27 cellular contexts compared by ENCODE assay signal in genomic region chr16:27498916-27499658, GRCh38. TPM values are rescaled to one million over a fixed set of nuclear protein-coding genes. Genes with fewer than 3 reads are reported as not detected.
DNase-seq lines count a peak whose midpoint lies in the region; ATAC-seq and TF ChIP-seq lines count a peak whose summit lies in the region.
"Had no signal": no experiment of that assay in that cellular context is flagged by ENCODE, and none has a peak within 500 bp of the region (broad histone marks: within the 10 kb centered on the region; RNA-seq: fewer than 3 reads in every experiment).

No MANE protein-coding gene starts in this region.

- H3K9me3 Mint-ChIP-seq in activated naive CD4-positive, alpha-beta T cell treated with anti-CD3 and anti-CD28 coated beads, Interleukin-2, amount 50 U/mL, for 72 hours, result no peaks in the 10 kb centered on the region
- H3K9me3 Mint-ChIP-seq in activated naive CD4-positive, alpha-beta T cell treated with anti-CD3 and anti-CD28 coated beads for 36 hours, result no peaks in the 10 kb centered on the region
- H3K9me3 Mint-ChIP-seq: activated naive CD8-positive, alpha-beta T cell treated with anti-CD3 and anti-CD28 coated beads, Interleukin-2, amount 10 ng/mL, durations not matched to agents 7 days and 5 days; activated T-helper 17 cell treated with anti-CD3 and anti-CD28 coated beads, Interleukin-2, amount 50 U/mL, for 72 hours; IgD-negative memory B cell; mesothelial cell of epicardium; naive thymus-derived CD8-positive, alpha-beta T cell had no signal

- H3K27me3 ChIP-seq in thyroid gland, result no peaks in the 10 kb centered on the region
- H3K27me3 ChIP-seq: MG63, pancreas, upper lobe of left lung had no signal

- intact Hi-C loops in activated naive CD4-positive, alpha-beta T cell treated with anti-CD3 and anti-CD28 coated beads for 36 hours (cut with micrococcal nuclease), result no loop called here
- intact Hi-C loops in thyroid gland (cut with DNase I), result no loop called here

- DNase-seq in activated naive CD4-positive, alpha-beta T cell treated with anti-CD3 and anti-CD28 coated beads, Interleukin-2, amount 50 U/mL, for 72 hours (ENCODE audit: low spot score in 2 of 2), result no peak
- no peak for DNase-seq in activated naive CD4-positive, alpha-beta T cell treated with anti-CD3 and anti-CD28 coated beads for 36 hours
- peak; percentile 17 for DNase-seq in cerebellar cortex (ENCODE audit: low spot score)
- peak; percentile 16 for DNase-seq in left kidney (ENCODE audit: low read depth, low spot score)
- DNase-seq in thyroid gland, result peak; percentile 91 to 95
- DNase-seq in HEK293T (ENCODE audit: extremely low spot score), result no peak
- no peak for DNase-seq in EL
- DNase-seq: activated CD4-positive, alpha-beta T cell treated with anti-CD3 and anti-CD28 coated beads, Interleukin-2, amount 50 U/mL, for 1 hour; activated CD8-positive, alpha-beta memory T cell treated with anti-CD3 and anti-CD28 coated beads, Interleukin-2, amount 50 U/mL, for 48 hours; activated naive CD8-positive, alpha-beta T cell treated with anti-CD3 and anti-CD28 coated beads, Interleukin-2, amount 10 ng/mL, durations not matched to agents 7 days and 5 days; DND-41; effector CD8-positive, alpha-beta T cell; foreskin fibroblast; GM23248; MG63; naive thymus-derived CD8-positive, alpha-beta T cell; NCI-H146; NCI-H69; pancreas; upper lobe of left lung had no signal

- H3K4me3 ChIP-seq in thyroid gland (replicated peaks in 1 of 3), result no peak overlapping the region
- H3K4me3 ChIP-seq: GM12878, GM23248, MG63, pancreas, upper lobe of left lung had no signal

- TF ChIP-seq POLR2A in thyroid gland (IDR thresholded peaks at IDR 0.05), result peak in 1 of 2 donors; percentile 27

- CTCF ChIA-PET in activated naive CD4-positive, alpha-beta T cell treated with anti-CD3 and anti-CD28 coated beads for 36 hours (lab: Charles Lee), result no interaction called here
- CTCF ChIA-PET in HEK293T (lab: Yijun Ruan, JAX), result no interaction called here

- H3K4me1 ChIP-seq in thyroid gland, result peaks cover 27 to 35% of the 10 kb centered on the region in 2 donors
- H3K4me1 ChIP-seq: pancreas, upper lobe of left lung had no signal

- POLR2A ChIA-PET in HEK293T (lab: Yijun Ruan, JAX), result no interaction called here

- peak in 2 of 6 experiments; percentile 28 to 29 for TF ChIP-seq CTCF in thyroid gland (IDR thresholded peaks at IDR 0.05)

- no peaks in the 10 kb centered on the region for H3K27me3 Mint-ChIP-seq in activated naive CD4-positive, alpha-beta T cell treated with anti-CD3 and anti-CD28 coated beads for 36 hours (ENCODE audit: low read depth)
- H3K27me3 Mint-ChIP-seq: activated naive CD8-positive, alpha-beta T cell treated with anti-CD3 and anti-CD28 coated beads, Interleukin-2, amount 10 ng/mL, durations not matched to agents 7 days and 5 days; activated T-helper 17 cell treated with anti-CD3 and anti-CD28 coated beads, Interleukin-2, amount 50 U/mL, for 72 hours; B cell; IgD-negative memory B cell; naive thymus-derived CD8-positive, alpha-beta T cell had no signal

- no peaks in the 10 kb centered on the region for H3K4me1 Mint-ChIP-seq in activated naive CD4-positive, alpha-beta T cell treated with anti-CD3 and anti-CD28 coated beads for 36 hours (ENCODE audit: low read depth)
- H3K4me1 Mint-ChIP-seq: activated naive CD8-positive, alpha-beta T cell treated with anti-CD3 and anti-CD28 coated beads, Interleukin-2, amount 10 ng/mL, durations not matched to agents 7 days and 5 days; activated T-helper 17 cell treated with anti-CD3 and anti-CD28 coated beads, Interleukin-2, amount 50 U/mL, for 72 hours; B cell; IgD-negative memory B cell; mesothelial cell of epicardium; naive thymus-derived CD8-positive, alpha-beta T cell had no signal

- ATAC-seq in activated naive CD4-positive, alpha-beta T cell treated with anti-CD3 and anti-CD28 coated beads, Interleukin-2, amount 50 U/mL, for 72 hours, result no peak
- ATAC-seq in HG03139 (IDR thresholded peaks at IDR 0.05; ENCODE audit: unreplicated experiment), result no peak
- ATAC-seq: activated T-helper 17 cell treated with anti-CD3 and anti-CD28 coated beads, Interleukin-2, amount 50 U/mL, for 72 hours; GM12878; naive thymus-derived CD8-positive, alpha-beta T cell had no signal

- H3K27ac Mint-ChIP-seq in activated naive CD4-positive, alpha-beta T cell treated with anti-CD3 and anti-CD28 coated beads, Interleukin-2, amount 50 U/mL, for 72 hours, result peak overlapping the region; percentile 10 to 26
- H3K27ac Mint-ChIP-seq in activated naive CD4-positive, alpha-beta T cell treated with anti-CD3 and anti-CD28 coated beads for 36 hours, result no peak overlapping the region
- H3K27ac Mint-ChIP-seq: activated naive CD8-positive, alpha-beta T cell treated with anti-CD3 and anti-CD28 coated beads, Interleukin-2, amount 10 ng/mL, durations not matched to agents 7 days and 5 days; activated T-helper 17 cell treated with anti-CD3 and anti-CD28 coated beads, Interleukin-2, amount 50 U/mL, for 72 hours; B cell; mesothelial cell of epicardium had no signal

- peaks cover 11 to 31% of the 10 kb centered on the region in 2 donors for H3K36me3 Mint-ChIP-seq in activated naive CD4-positive, alpha-beta T cell treated with anti-CD3 and anti-CD28 coated beads, Interleukin-2, amount 50 U/mL, for 72 hours
- peaks cover 27% of the 10 kb centered on the region for H3K36me3 Mint-ChIP-seq in activated naive CD4-positive, alpha-beta T cell treated with anti-CD3 and anti-CD28 coated beads for 36 hours (ENCODE audit: low read depth)

- H3K27ac ChIP-seq in thyroid gland, result peak overlapping the region; percentile 79 to 89 (median 84)
- H3K27ac ChIP-seq: GM23248, pancreas, upper lobe of left lung, VCaP had no signal

- 47 to 57% methylated on average over 14 of the region's 14 CpGs for WGBS in thyroid gland, 2 donors

- H3K4me3 Mint-ChIP-seq in activated naive CD4-positive, alpha-beta T cell treated with anti-CD3 and anti-CD28 coated beads for 36 hours, result no peak overlapping the region
- H3K4me3 Mint-ChIP-seq: activated naive CD8-positive, alpha-beta T cell treated with anti-CD3 and anti-CD28 coated beads, Interleukin-2, amount 10 ng/mL, durations not matched to agents 7 days and 5 days; activated T-helper 17 cell treated with anti-CD3 and anti-CD28 coated beads, Interleukin-2, amount 50 U/mL, for 72 hours; B cell; IgD-negative memory B cell; mesothelial cell of epicardium; naive thymus-derived CD8-positive, alpha-beta T cell had no signal

- no peaks in the 10 kb centered on the region for H3K9me3 ChIP-seq in thyroid gland
- H3K9me3 ChIP-seq: MG63, pancreas, upper lobe of left lung had no signal

- peaks cover 66 to 67% of the 10 kb centered on the region in 2 donors for H3K36me3 ChIP-seq in thyroid gland

TF ChIP-seq in HEK293T, 16 proteins besides CTCF, POLR2A, EP300 and RAD21:
- TF ChIP-seq TARDBP (IDR thresholded peaks at IDR 0.05) (no peak), PKNOX1 (IDR thresholded peaks at IDR 0.05) (no peak), HDGF (IDR thresholded peaks at IDR 0.05; ENCODE audit: borderline replicate concordance) (no peak), L3MBTL2 (conservative IDR thresholded peaks at IDR 0.05) (no peak), ELF4 (IDR thresholded peaks at IDR 0.05) (no peak), BHLHE40 (IDR thresholded peaks at IDR 0.05; ENCODE audit: borderline replicate concordance) (no peak), SUZ12 (IDR thresholded peaks at IDR 0.05) (no peak), ZNF384 (IDR thresholded peaks at IDR 0.05) (no peak), FOXA1 (IDR thresholded peaks at IDR 0.05) (no peak), ARNT (IDR thresholded peaks at IDR 0.05) (no peak), LEF1 (IDR thresholded peaks at IDR 0.05; ENCODE audit: borderline replicate concordance) (no peak), CTBP1 (IDR thresholded peaks at IDR 0.05; ENCODE audit: borderline replicate concordance) (no peak), SP1 (IDR thresholded peaks at IDR 0.05) (no peak), NFRKB (IDR thresholded peaks at IDR 0.05) (no peak), FOXM1 (IDR thresholded peaks at IDR 0.05; ENCODE audit: borderline replicate concordance) (no peak), FOXK2 (IDR thresholded peaks at IDR 0.05) (no peak)

RNA-seq across cellular contexts. Expression of gene GTF3C1, which starts 50.6 kb away (rescaled TPM):
- 10 to 100 TPM; 53.3 to 70.0 TPM for total RNA-seq in activated naive CD4-positive, alpha-beta T cell treated with anti-CD3 and anti-CD28 coated beads, Interleukin-2, amount 50 U/mL, for 72 hours
- total RNA-seq in activated naive CD4-positive, alpha-beta T cell treated with anti-CD3 and anti-CD28 coated beads for 36 hours, result 10 to 100 TPM; 52.5 to 54.1 TPM
- 100 to 1,000 TPM in 3 of 4 donors, 10 to 100 TPM in 1; 58.5 to 120 (median 112) TPM for total RNA-seq in thyroid gland

RNA-seq across cellular contexts. Expression of gene KATNIP, which starts 50.9 kb away (rescaled TPM):
- 10 to 100 TPM; 15.0 to 18.3 TPM for total RNA-seq in activated naive CD4-positive, alpha-beta T cell treated with anti-CD3 and anti-CD28 coated beads, Interleukin-2, amount 50 U/mL, for 72 hours
- total RNA-seq in activated naive CD4-positive, alpha-beta T cell treated with anti-CD3 and anti-CD28 coated beads for 36 hours, result 1 to 10 TPM; 7.6 to 9.0 TPM
- 10 to 100 TPM; 41.3 to 82.8 (median 70.9) TPM for total RNA-seq in thyroid gland

Comparison
In these comparisons a context has a peak if more than half of its experiments do, and no peak if none do; other contexts are left out.
1. DNase-seq: peak in cerebellar cortex (single experiment), left kidney (single experiment) and thyroid gland (2 of 2); none in activated naive CD4-positive, alpha-beta T cell treated with anti-CD3 and anti-CD28 coated beads, Interleukin-2, amount 50 U/mL, for 72 hours (0 of 2), activated naive CD4-positive, alpha-beta T cell treated with anti-CD3 and anti-CD28 coated beads for 36 hours (single experiment), HEK293T (single experiment) and EL (single experiment).